ENCODE assay signal across 8 cellular contexts in genomic region chr6:79543886-79544285, GRCh38. TPM values are rescaled to one million over a fixed set of nuclear protein-coding genes. Genes with fewer than 3 reads are reported as not detected.
DNase-seq lines count a peak whose midpoint lies in the region; ATAC-seq and TF ChIP-seq lines count a peak whose summit lies in the region.
"Had no signal": no experiment of that assay in that cellular context is flagged by ENCODE, and none has a peak within 500 bp of the region (broad histone marks: within the 10 kb centered on the region; RNA-seq: fewer than 3 reads in every experiment).

No MANE protein-coding gene starts in this region.

- CTCF ChIA-PET in CD8-positive, alpha-beta T cell (lab: Charles Lee) = interaction anchor here (0.6 kb wide), 1 partner anchor 32 kb away, joined by 3 read pairs; no protein-coding TSS in a partner anchor

- no peaks in the 10 kb centered on the region for H3K27me3 ChIP-seq in stomach smooth muscle (ENCODE audit: control insufficient read depth in 1 of 2, insufficient read depth in 2 of 2, low read length in 2 of 2)
- no peaks in the 10 kb centered on the region for H3K27me3 ChIP-seq in CD8-positive, alpha-beta T cell (ENCODE audit: insufficient read depth, low read length)
- H3K27me3 ChIP-seq: Peyer's patch had no signal

- intact Hi-C loops in CD8-positive, alpha-beta T cell (cut with DNase I, micrococcal nuclease) = no loop called here

- ATAC-seq in GM19395 (IDR thresholded peaks at IDR 0.05; ENCODE audit: unreplicated experiment) (peak; percentile 30), HG03039 (IDR thresholded peaks at IDR 0.05; ENCODE audit: unreplicated experiment) (peak; percentile 21)
- ATAC-seq in CD8-positive, alpha-beta T cell = no peak

- no peaks in the 10 kb centered on the region for H3K27me3 Mint-ChIP-seq in chondrocyte (ENCODE audit: low read depth)
- peaks cover 4% of the 10 kb centered on the region for H3K27me3 Mint-ChIP-seq in CD8-positive, alpha-beta T cell (ENCODE audit: low read depth)

- H3K9me3 ChIP-seq in stomach smooth muscle (ENCODE audit: control insufficient read depth in 2 of 2, low read length in 2 of 2) = no peaks in the 10 kb centered on the region
- H3K9me3 ChIP-seq in CD8-positive, alpha-beta T cell (ENCODE audit: low read length) = no peaks in the 10 kb centered on the region
- H3K9me3 ChIP-seq: Peyer's patch had no signal

- H3K36me3 ChIP-seq in stomach smooth muscle (ENCODE audit: control insufficient read depth in 2 of 2, insufficient read depth in 2 of 2, low read length in 2 of 2) = no peaks in the 10 kb centered on the region
- no peaks in the 10 kb centered on the region for H3K36me3 ChIP-seq in CD8-positive, alpha-beta T cell (ENCODE audit: insufficient read depth, low read length)
- H3K36me3 ChIP-seq: Peyer's patch had no signal

- POLR2A ChIA-PET in CD8-positive, alpha-beta T cell (lab: Charles Lee) = no interaction called here

- H3K27ac Mint-ChIP-seq in chondrocyte (ENCODE audit: unreplicated experiment) = peak overlapping the region; percentile 73
- H3K27ac Mint-ChIP-seq in CD8-positive, alpha-beta T cell = no peak overlapping the region

- H3K9me3 Mint-ChIP-seq in chondrocyte (ENCODE audit: low read depth) = no peaks in the 10 kb centered on the region
- H3K9me3 Mint-ChIP-seq in CD8-positive, alpha-beta T cell = no peaks in the 10 kb centered on the region

- DNase-seq in chondrocyte (ENCODE audit: low spot score) (no peak), activated T-cell treated with anti-CD3 and anti-CD28 coated beads for 4 hours (no peak)
- no peak for DNase-seq in activated T-cell treated with anti-CD3 and anti-CD28 coated beads, Interleukin-2, amount 50 U/mL, for 1 hour
- no peak for DNase-seq in CD8-positive, alpha-beta T cell
- DNase-seq: Peyer's patch had no signal

- H3K4me1 ChIP-seq in stomach smooth muscle (ENCODE audit: control insufficient read depth, insufficient read depth, low read length) = peaks cover 12% of the 10 kb centered on the region
- no peaks in the 10 kb centered on the region for H3K4me1 ChIP-seq in CD8-positive, alpha-beta T cell (ENCODE audit: insufficient read depth, low read length)
- H3K4me1 ChIP-seq: Peyer's patch had no signal

- H3K4me3 ChIP-seq in stomach smooth muscle (ENCODE audit: low read length in 2 of 2) = no peak overlapping the region
- no peak overlapping the region for H3K4me3 ChIP-seq in CD8-positive, alpha-beta T cell (ENCODE audit: low read depth, low read length)
- H3K4me3 ChIP-seq: Peyer's patch had no signal

- peak overlapping the region; percentile 42 for H3K27ac ChIP-seq in stomach smooth muscle (ENCODE audit: low read length)
- H3K27ac ChIP-seq in CD8-positive, alpha-beta T cell (ENCODE audit: low read depth, low read length) = no peak overlapping the region

- no peak overlapping the region for H3K4me3 Mint-ChIP-seq in chondrocyte (ENCODE audit: unreplicated experiment)
- no peak overlapping the region for H3K4me3 Mint-ChIP-seq in CD8-positive, alpha-beta T cell

- peaks cover 4% of the 10 kb centered on the region for H3K36me3 Mint-ChIP-seq in chondrocyte (ENCODE audit: low read depth)
- H3K36me3 Mint-ChIP-seq in CD8-positive, alpha-beta T cell = no peaks in the 10 kb centered on the region

- no peak overlapping the region for H3K9ac ChIP-seq in stomach smooth muscle (ENCODE audit: low read length in 2 of 2)

- no peak for TF ChIP-seq CTCF in chondrocyte (IDR thresholded peaks at IDR 0.05)
- TF ChIP-seq CTCF in CD8-positive, alpha-beta T cell (IDR thresholded peaks at IDR 0.05) = no peak

- peaks cover 19% of the 10 kb centered on the region for H3K4me1 Mint-ChIP-seq in chondrocyte (ENCODE audit: low read depth)
- H3K4me1 Mint-ChIP-seq in CD8-positive, alpha-beta T cell (ENCODE audit: low read depth) = no peaks in the 10 kb centered on the region

RNA-seq across cellular contexts. Expression of gene LCA5, which starts 6.7 kb away (rescaled TPM):
- total RNA-seq in chondrocyte = 3.0 to 4.4 TPM (median 3.8 TPM) in 3 replicates
- total RNA-seq in CD8-positive, alpha-beta T cell = not detected
